ENCODE assay signal across 32 cellular contexts in the genomic region with DNA sequence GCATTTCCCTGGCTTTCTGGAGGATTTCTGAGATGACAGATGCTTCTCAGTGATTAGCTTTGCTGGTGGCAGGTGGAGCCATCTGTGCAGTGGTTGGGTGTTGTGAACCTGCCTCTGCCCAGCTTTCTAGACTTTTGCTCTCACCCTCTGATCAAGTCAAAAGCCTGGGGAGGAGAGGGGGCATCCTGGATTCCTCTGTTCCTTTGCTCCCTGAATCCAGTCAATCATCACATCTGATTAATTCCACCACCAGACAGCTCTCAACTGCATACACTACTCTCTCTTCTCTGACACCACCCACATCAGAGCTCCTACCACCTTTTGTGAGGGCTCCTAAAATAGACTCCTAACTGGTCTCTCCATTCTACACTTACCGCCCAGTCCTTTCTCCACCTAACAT.
"Had no signal": no experiment of that assay in that cellular context is flagged by ENCODE, and none has a peak within 500 bp of the region (broad histone marks: within the 10 kb centered on the region; RNA-seq: fewer than 3 reads in every experiment).

No MANE protein-coding gene starts in this region.

- H3K27ac Mint-ChIP-seq: activated CD4-positive, alpha-beta memory T cell treated with anti-CD3 and anti-CD28 coated beads, Interleukin-2, amount 10 ng/mL, durations not matched to agents 7 days and 5 days; activated CD4-positive, alpha-beta T cell treated with anti-CD3 and anti-CD28 coated beads for 36 hours; activated naive CD4-positive, alpha-beta T cell treated with anti-CD3 and anti-CD28 coated beads for 36 hours; activated naive CD8-positive, alpha-beta T cell; activated T-helper 17 cell treated with anti-CD3 and anti-CD28 coated beads, Interleukin-2, amount 50 U/mL, for 72 hours; T-cell had no signal

- H3K36me3 ChIP-seq: breast epithelium had no signal

- H3K27me3 ChIP-seq: breast epithelium had no signal

- H3K9me3 ChIP-seq: breast epithelium had no signal

- H3K4me3 Mint-ChIP-seq: activated CD4-positive, alpha-beta memory T cell treated with anti-CD3 and anti-CD28 coated beads, Interleukin-2, amount 10 ng/mL, durations not matched to agents 7 days and 5 days; activated CD4-positive, alpha-beta T cell treated with anti-CD3 and anti-CD28 coated beads for 36 hours; activated naive CD4-positive, alpha-beta T cell treated with anti-CD3 and anti-CD28 coated beads for 36 hours; activated naive CD8-positive, alpha-beta T cell; activated T-helper 17 cell treated with anti-CD3 and anti-CD28 coated beads, Interleukin-2, amount 50 U/mL, for 72 hours; T-cell had no signal

- H3K4me1 Mint-ChIP-seq: activated CD4-positive, alpha-beta memory T cell treated with anti-CD3 and anti-CD28 coated beads, Interleukin-2, amount 10 ng/mL, durations not matched to agents 7 days and 5 days; activated CD4-positive, alpha-beta T cell treated with anti-CD3 and anti-CD28 coated beads for 36 hours; activated T-helper 17 cell treated with anti-CD3 and anti-CD28 coated beads, Interleukin-2, amount 50 U/mL, for 72 hours; T-cell had no signal

- H3K4me3 ChIP-seq: breast epithelium, K562, SK-N-MC had no signal

- H3K27ac ChIP-seq: breast epithelium, SK-N-MC had no signal

- H3K27me3 Mint-ChIP-seq: activated CD4-positive, alpha-beta memory T cell treated with anti-CD3 and anti-CD28 coated beads, Interleukin-2, amount 10 ng/mL, durations not matched to agents 7 days and 5 days; activated CD4-positive, alpha-beta T cell treated with anti-CD3 and anti-CD28 coated beads for 36 hours; activated naive CD8-positive, alpha-beta T cell; T-cell had no signal

- H3K4me1 ChIP-seq: breast epithelium had no signal

- DNase-seq: activated CD4-positive, alpha-beta memory T cell treated with anti-CD3 and anti-CD28 coated beads, Interleukin-2, amount 10 ng/mL, durations not matched to agents 7 days and 5 days; activated CD4-positive, alpha-beta T cell treated with anti-CD3 and anti-CD28 coated beads for 36 hours; activated CD4-positive, alpha-beta T cell treated with anti-CD3 and anti-CD28 coated beads, Interleukin-2, amount 50 U/mL, for 1 hour; activated CD4-positive, CD25-positive, alpha-beta regulatory T cell; activated gamma-delta T cell; activated naive CD4-positive, alpha-beta T cell treated with anti-CD3 and anti-CD28 coated beads for 36 hours; activated T-cell treated with anti-CD3 and anti-CD28 coated beads for 4 hours; activated T-cell treated with anti-CD3 and anti-CD28 coated beads, Interleukin-2, amount 50 U/mL, for 48 hours; central memory CD4-positive, alpha-beta T cell; Karpas-422; MM.1S; NCI-H1105; NCI-H1436; NCI-H187 treated with DMSO at 0.1 percent for 48 hours; NCI-H2081 treated with DMSO at 0.1 percent for 48 hours; NCI-H226; NCI-H510A treated with DMSO at 0.1 percent for 48 hours; NCI-H774; NK-92 treated with Interleukin-12 subunit alpha and Interleukin-12 subunit beta, amount 100 ng/mL, for 24 hours; OCI-M1; RPMI8226; T-cell; T-helper 2 cell; T1000 had no signal

- FAIRE-seq: K562, TTC549 had no signal

- H3K36me3 Mint-ChIP-seq: activated naive CD8-positive, alpha-beta T cell; T-cell had no signal

- ATAC-seq: activated CD4-positive, alpha-beta T cell treated with anti-CD3 and anti-CD28 coated beads for 36 hours; activated T-helper 17 cell treated with anti-CD3 and anti-CD28 coated beads, Interleukin-2, amount 50 U/mL, for 72 hours; K562; Panc1; Right ventricle myocardium inferior; T-cell had no signal
